1 cellular context compared by ENCODE assay signal in genomic region chr9:125887145-125887544, GRCh38.
TF ChIP-seq lines count a peak whose summit lies in the region.

No MANE protein-coding gene starts in this region.

TF ChIP-seq in HEK293, 187 proteins besides CTCF, POLR2A, EP300 and RAD21 (continued from another document and continues in another):
- TF ChIP-seq ZNF639 (tag by site-specific recombination; IDR thresholded peaks at IDR 0.05) = 0 out of 2 replicates have a peak, but pooled peaks have one; percentile 29
- TF ChIP-seq ATF2 (tag by site-specific recombination; IDR thresholded peaks at IDR 0.05; ENCODE audit: low read depth) = peak; percentile 41; the same call in 1 of the 2 replicates
- peak; percentile 94 for TF ChIP-seq ZBTB44 (tag by site-specific recombination; IDR thresholded peaks at IDR 0.05)
- peak; percentile 74 for TF ChIP-seq ZXDB (tag by site-specific recombination; IDR thresholded peaks at IDR 0.05)
- peak; percentile 76 for TF ChIP-seq ZNF18 (tag by site-specific recombination; IDR thresholded peaks at IDR 0.05)
- peak; percentile 76 for TF ChIP-seq ZNF629 (tag by site-specific recombination; IDR thresholded peaks at IDR 0.05)
- 0 out of 2 replicates have a peak, but pooled peaks have one; percentile 61 for TF ChIP-seq ZNF600 (tag by site-specific recombination; IDR thresholded peaks at IDR 0.05)
- TF ChIP-seq TSHZ1 (tag by site-specific recombination; IDR thresholded peaks at IDR 0.05; ENCODE audit: borderline replicate concordance) = peak; percentile 92
- TF ChIP-seq ZBTB21 (tag by site-specific recombination; IDR thresholded peaks at IDR 0.05) = peak; percentile 41; the same call in 1 of the 2 replicates
- TF ChIP-seq ZNF692 (tag by site-specific recombination; IDR thresholded peaks at IDR 0.05) = peak; percentile 76
- TF ChIP-seq HIC1 (tag by site-specific recombination; IDR thresholded peaks at IDR 0.05) = peak; percentile 61
- TF ChIP-seq ZNF561 (tag by site-specific recombination; IDR thresholded peaks at IDR 0.05; ENCODE audit: borderline replicate concordance) = 0 out of 2 replicates have a peak, but pooled peaks have one; percentile 64
- TF ChIP-seq ZSCAN23 (tag by site-specific recombination; IDR thresholded peaks at IDR 0.05) = 0 out of 2 replicates have a peak, but pooled peaks have one; percentile 44
- peak; percentile 81 for TF ChIP-seq BCL6B (tag by site-specific recombination; IDR thresholded peaks at IDR 0.05)
- peak; percentile 27; the same call in 1 of the 2 replicates for TF ChIP-seq ZNF335 (tag by site-specific recombination; conservative IDR thresholded peaks at IDR 0.05)
- peak; percentile 54 for TF ChIP-seq ZBTB8A (tag by site-specific recombination; IDR thresholded peaks at IDR 0.05)
- TF ChIP-seq KLF17 (tag by site-specific recombination; IDR thresholded peaks at IDR 0.05) = 0 out of 2 replicates have a peak, but pooled peaks have one; percentile 36
- TF ChIP-seq FEZF1 (tag by site-specific recombination; IDR thresholded peaks at IDR 0.05) = peak; percentile 98
- TF ChIP-seq PATZ1 (tag by site-specific recombination; IDR thresholded peaks at IDR 0.05) = peak; percentile 49; the same call in 1 of the 2 replicates
- TF ChIP-seq ZNF24 (tag by site-specific recombination; IDR thresholded peaks at IDR 0.05) = peak; percentile 71
- TF ChIP-seq PRDM4 (tag by site-specific recombination; IDR thresholded peaks at IDR 0.05) = peak; percentile 88
- peak; percentile 69; the same call in 1 of the 2 replicates for TF ChIP-seq GFI1B (tag by site-specific recombination; IDR thresholded peaks at IDR 0.05)
- TF ChIP-seq IKZF3 (tag by site-specific recombination; IDR thresholded peaks at IDR 0.05) = peak; percentile 92
- TF ChIP-seq BCL11B (tag by site-specific recombination; IDR thresholded peaks at IDR 0.05; ENCODE audit: low read depth) = peak; percentile 76
- peak; percentile 54; the same call in 1 of the 2 replicates for TF ChIP-seq ZNF488 (tag by site-specific recombination; IDR thresholded peaks at IDR 0.05)
- 0 out of 2 replicates have a peak, but pooled peaks have one; percentile 10 for TF ChIP-seq MYNN (tag by site-specific recombination; IDR thresholded peaks at IDR 0.05; ENCODE audit: borderline replicate concordance)
- TF ChIP-seq ZNF341 (tag by site-specific recombination; IDR thresholded peaks at IDR 0.05; ENCODE audit: low read depth) = peak; percentile 39; the same call in 1 of the 2 replicates
- peak; percentile 89 for TF ChIP-seq WT1 (tag by site-specific recombination; IDR thresholded peaks at IDR 0.05)
- TF ChIP-seq TCF7L2 (IDR thresholded peaks at IDR 0.05; ENCODE audit: borderline replicate concordance, low read depth, low read length) = peak; percentile 73; the same call in 1 of the 2 replicates
- peak; percentile 51; the same call in 1 of the 2 replicates for TF ChIP-seq YY2 (tag by site-specific recombination; IDR thresholded peaks at IDR 0.05)
